Comparison of ENCODE assay signal across 8 cellular contexts in genomic region chr1:157969693-157970485, GRCh38. TPM values are rescaled to one million over a fixed set of nuclear protein-coding genes. Genes with fewer than 3 reads are reported as not detected.
A peak's percentile ranks its signal among the peaks of the same experiment; 100 is the strongest.
DNase-seq lines count a peak whose midpoint lies in the region; ATAC-seq and TF ChIP-seq lines count a peak whose summit lies in the region.

No MANE protein-coding gene starts in this region.

- DNase-seq in epidermal melanocyte (ENCODE audit: insufficient read length, low spot score), result peak; percentile 71
- peak; percentile 72 for DNase-seq in neural progenitor cell (ENCODE audit: low spot score)
- DNase-seq in effector memory CD4-positive, alpha-beta T cell, result no peak
- DNase-seq in effector CD8-positive, alpha-beta T cell (lab: John Stamatoyannopoulos, UW), result no peak

- no peak for ATAC-seq in GM21717 (IDR thresholded peaks at IDR 0.05; ENCODE audit: unreplicated experiment)

- H3K4me1 ChIP-seq in ACC112 (ENCODE audit: control insufficient read depth, insufficient read depth, low read length, unreplicated experiment), result peaks cover 27% of the 10 kb centered on the region
- peaks cover 7% of the 10 kb centered on the region; the same call in 1 of the 2 replicates for H3K4me1 ChIP-seq in OCI-LY3 (ENCODE audit: low read length)
- H3K4me1 ChIP-seq in neural progenitor cell, result peaks cover 10% of the 10 kb centered on the region
- no peaks in the 10 kb centered on the region for H3K4me1 ChIP-seq in effector memory CD4-positive, alpha-beta T cell (ENCODE audit: control insufficient read depth, insufficient read depth, low read length, poor library complexity, severe bottlenecking)

- no peak overlapping the region for H3K27ac Mint-ChIP-seq in neural progenitor cell

- H3K27me3 Mint-ChIP-seq in neural progenitor cell (ENCODE audit: insufficient read depth, low read depth), result peaks cover 12% of the 10 kb centered on the region

- no peaks in the 10 kb centered on the region for H3K27me3 ChIP-seq in ACC112 (ENCODE audit: insufficient read depth, low read length)
- peaks cover 48% of the 10 kb centered on the region for H3K27me3 ChIP-seq in OCI-LY3 (ENCODE audit: low read depth, low read length)
- no peaks in the 10 kb centered on the region for H3K27me3 ChIP-seq in neural progenitor cell
- no peaks in the 10 kb centered on the region for H3K27me3 ChIP-seq in effector memory CD4-positive, alpha-beta T cell (replicated peaks; ENCODE audit: control insufficient read depth, insufficient read depth, low read length, poor library complexity, severe bottlenecking)

- H3K9ac ChIP-seq in OCI-LY3 (ENCODE audit: low read length) (no peak overlapping the region), neural progenitor cell (no peak overlapping the region)

- H3K9me3 ChIP-seq in OCI-LY3 (ENCODE audit: insufficient read depth, low read length), result no peaks in the 10 kb centered on the region
- H3K9me3 ChIP-seq in neural progenitor cell (ENCODE audit: low read depth), result peaks cover 4% of the 10 kb centered on the region
- H3K9me3 ChIP-seq in effector memory CD4-positive, alpha-beta T cell (ENCODE audit: control insufficient read depth, low read length), result no peaks in the 10 kb centered on the region

- H3K4me3 ChIP-seq in ACC112 (ENCODE audit: low read depth, low read length) (no peak overlapping the region), GM12875 (ENCODE audit: low read depth, low read length) (no peak overlapping the region), OCI-LY3 (ENCODE audit: low read length) (no peak overlapping the region), neural progenitor cell (no peak overlapping the region)
- no peak overlapping the region for H3K4me3 ChIP-seq in effector memory CD4-positive, alpha-beta T cell (ENCODE audit: insufficient read depth, low read depth, low read length, poor library complexity, severe bottlenecking)

- no peaks in the 10 kb centered on the region for H3F3A ChIP-seq in neural progenitor cell (ENCODE audit: low read depth)

- peak overlapping the region; percentile 91 for H3K27ac ChIP-seq in ACC112 (ENCODE audit: low read depth, low read length)
- H3K27ac ChIP-seq in OCI-LY3 (ENCODE audit: low read length), result no peak overlapping the region
- H3K27ac ChIP-seq in neural progenitor cell, result no peak overlapping the region
- H3K27ac ChIP-seq in effector memory CD4-positive, alpha-beta T cell (ENCODE audit: insufficient read depth, low read length, poor library complexity, severe bottlenecking), result no peak overlapping the region

- H3K36me3 Mint-ChIP-seq in neural progenitor cell, result no peaks in the 10 kb centered on the region

- no peaks in the 10 kb centered on the region for H4K20me1 ChIP-seq in OCI-LY3 (ENCODE audit: insufficient read depth, low read length)
- no peaks in the 10 kb centered on the region for H4K20me1 ChIP-seq in neural progenitor cell (ENCODE audit: low read depth)

- TF ChIP-seq CTCF in GM12875 (IDR thresholded peaks at IDR 0.05; ENCODE audit: borderline replicate concordance, insufficient read depth, low read depth, low read length) (peak; percentile 76), OCI-LY3 (IDR thresholded peaks at IDR 0.05; ENCODE audit: low read depth, low read length) (peak; percentile 90), neural progenitor cell (IDR thresholded peaks at IDR 0.05) (peak; percentile 91)

- peaks cover 20% of the 10 kb centered on the region for H3K9me3 Mint-ChIP-seq in neural progenitor cell

- H3K4me3 Mint-ChIP-seq in neural progenitor cell, result no peak overlapping the region

- H3K4me2 ChIP-seq in OCI-LY3 (ENCODE audit: low read length) (no peak overlapping the region), neural progenitor cell (no peak overlapping the region)

- no peaks in the 10 kb centered on the region for H3K79me2 ChIP-seq in ACC112 (ENCODE audit: control insufficient read depth, insufficient read depth, low read length, unreplicated experiment)
- H3K79me2 ChIP-seq in OCI-LY3 (ENCODE audit: low read length), result no peaks in the 10 kb centered on the region
- H3K79me2 ChIP-seq in neural progenitor cell (ENCODE audit: low read depth), result no peaks in the 10 kb centered on the region

- H3K4me1 Mint-ChIP-seq in neural progenitor cell, result peaks cover 15% of the 10 kb centered on the region

- no peaks in the 10 kb centered on the region for H3K36me3 ChIP-seq in ACC112 (ENCODE audit: insufficient read depth, low read length)
- no peaks in the 10 kb centered on the region for H3K36me3 ChIP-seq in OCI-LY3 (replicated peaks; ENCODE audit: low read depth, low read length)
- no peaks in the 10 kb centered on the region for H3K36me3 ChIP-seq in neural progenitor cell
- H3K36me3 ChIP-seq in effector memory CD4-positive, alpha-beta T cell (ENCODE audit: control insufficient read depth, insufficient read depth, low read length), result no peaks in the 10 kb centered on the region

- H2AFZ ChIP-seq in ACC112 (ENCODE audit: low read length, unreplicated experiment) (no peak overlapping the region), OCI-LY3 (ENCODE audit: low read depth, low read length) (no peak overlapping the region), neural progenitor cell (replicated peaks) (no peak overlapping the region)

RNA-seq across cellular contexts. Expression of gene KIRREL1, which starts 23.6 kb away (rescaled TPM):
- 39.5 and 70.7 TPM in 2 replicates for total RNA-seq in neural progenitor cell (ENCODE audit: low replicate concordance)

Comparison
In these comparisons a context has a peak if more than half of its experiments do, and no peak if none do; other contexts are left out.
1. DNase-seq: peak in epidermal melanocyte (single experiment) and neural progenitor cell (single experiment); none in effector memory CD4-positive, alpha-beta T cell (0 of 3) and effector CD8-positive, alpha-beta T cell (single experiment).
2. Peak in every context shown above with its lines, with median percentiles within 50 percentile points of each other: CTCF ChIP-seq.